Comparison of ENCODE assay signal across 14 cellular contexts in genomic region chr18:4603955-4604354, GRCh38.
A peak's percentile ranks its signal among the peaks of the same experiment; 100 is the strongest.
DNase-seq lines count a peak whose midpoint lies in the region; ATAC-seq and TF ChIP-seq lines count a peak whose summit lies in the region.
"Had no signal": no experiment of that assay in that cellular context is flagged by ENCODE, and none has a peak within 500 bp of the region (broad histone marks: within the 10 kb centered on the region; RNA-seq: fewer than 3 reads in every experiment).

No MANE protein-coding gene starts in this region.

- CTCF ChIA-PET in WTC11 (lab: Charles Lee) (interaction anchor here (1.6 kb wide), 1 partner anchor 155 kb away, joined by 3 read pairs; no protein-coding TSS in a partner anchor), T-cell (lab: Charles Lee) (no interaction called here)

- H3K4me3 Mint-ChIP-seq in WTC11: no peak overlapping the region
- no peak overlapping the region for H3K4me3 Mint-ChIP-seq in T-cell
- H3K4me3 Mint-ChIP-seq: CD14-positive monocyte; CD8-positive, alpha-beta T cell; HFFc6 had no signal

- DNase-seq in DMS 273 (lab: John Stamatoyannopoulos, UW; ENCODE audit: unreplicated experiment) (peak; percentile 2), DMS 273 treated with DMSO at 0.1 percent for 48 hours (lab: John Stamatoyannopoulos, UW) (no peak), WTC11 (ENCODE audit: low spot score) (peak; percentile 25), iPS-NIHi7 (ENCODE audit: extremely low spot score) (peak; percentile 21), DMS153 (lab: John Stamatoyannopoulos, UW) (no peak), T-cell (no peak)
- DNase-seq: CD8-positive, alpha-beta T cell; COR-L47; GOT3; HCEC 1CT; HFFc6 had no signal

- TF ChIP-seq CTCF in WTC11 (IDR thresholded peaks at IDR 0.05): no peak

- ATAC-seq in WTC11: peak; percentile 59
- no peak for ATAC-seq in GM19035 (IDR thresholded peaks at IDR 0.05; ENCODE audit: unreplicated experiment)
- no peak for ATAC-seq in HG03108 (IDR thresholded peaks at IDR 0.05; ENCODE audit: unreplicated experiment)
- no peak for ATAC-seq in T-cell (replicated peaks in 1 of 4)
- ATAC-seq: CD8-positive, alpha-beta T cell had no signal

- H3K27ac Mint-ChIP-seq in WTC11 (no peak overlapping the region), T-cell (no peak overlapping the region)
- H3K27ac Mint-ChIP-seq: CD14-positive monocyte; CD8-positive, alpha-beta T cell; HFFc6 had no signal

- H3K36me3 Mint-ChIP-seq in WTC11 (no peaks in the 10 kb centered on the region), T-cell (no peaks in the 10 kb centered on the region)
- H3K36me3 Mint-ChIP-seq: CD14-positive monocyte; CD8-positive, alpha-beta T cell had no signal

- no peaks in the 10 kb centered on the region for H3K9me3 Mint-ChIP-seq in WTC11
- peaks cover 4 to 14% (median 10%) of the 10 kb centered on the region in 3 donors for H3K9me3 Mint-ChIP-seq in T-cell

- H3K27me3 Mint-ChIP-seq in WTC11 (ENCODE audit: low read depth) (no peaks in the 10 kb centered on the region; the same call in 1 of the 2 replicates), T-cell (no peaks in the 10 kb centered on the region)

- POLR2A ChIA-PET in WTC11 (lab: Charles Lee) (no interaction called here), T-cell (lab: Charles Lee) (no interaction called here)

- H3K4me1 Mint-ChIP-seq in WTC11 (peaks cover 11% of the 10 kb centered on the region), T-cell (no peaks in the 10 kb centered on the region)
- H3K4me1 Mint-ChIP-seq: CD14-positive monocyte had no signal

TF ChIP-seq in WTC11, 78 proteins besides CTCF, POLR2A, EP300 and RAD21:
- TF ChIP-seq NFE2L1 (CRISPR knock-in tag; IDR thresholded peaks at IDR 0.05) (peak; percentile 89), TEAD1 (CRISPR knock-in tag; IDR thresholded peaks at IDR 0.05) (no peak)

Comparison
In these comparisons a context has a peak if more than half of its experiments do, and no peak if none do; other contexts are left out.
1. DNase-seq: peak in DMS 273 (single experiment), WTC11 (single experiment) and iPS-NIHi7 (single experiment); none in DMS 273 treated with DMSO at 0.1 percent for 48 hours (single experiment), DMS153 (single experiment) and T-cell (0 of 34).